In genomic region chr12:57224973-57225679, GRCh38 we compare ENCODE assay signal across 8 cellular contexts. TPM values are rescaled to one million over a fixed set of nuclear protein-coding genes. Genes with fewer than 3 reads are reported as not detected.
DNase-seq lines count a peak whose midpoint lies in the region; ATAC-seq and TF ChIP-seq lines count a peak whose summit lies in the region.

No MANE protein-coding gene starts in this region.

- peaks cover 41% of the 10 kb centered on the region for H3K4me1 Mint-ChIP-seq in glutamatergic neuron (ENCODE audit: low read depth, unreplicated experiment)

- H3K9me3 Mint-ChIP-seq in glutamatergic neuron (ENCODE audit: unreplicated experiment): peaks cover 16% of the 10 kb centered on the region

- peaks cover 38% of the 10 kb centered on the region for H3K27me3 Mint-ChIP-seq in glutamatergic neuron (ENCODE audit: unreplicated experiment)

- DNase-seq in DMS79 treated with DMSO at 0.1 percent for 48 hours (lab: John Stamatoyannopoulos, UW) (peak; percentile 18), NCI-H1105 (lab: John Stamatoyannopoulos, UW) (peak; percentile 33), activated T-cell treated with anti-CD3 and anti-CD28 coated beads for 4 hours (peak; percentile 43), glutamatergic neuron (peak; percentile 74)
- DNase-seq in stimulated activated CD4-positive, alpha-beta T cell treated with anti-CD3 and anti-CD28 coated beads, Interleukin-1b, Interleukin-23, amount 100 ng/mL, for 48 hours: peak; percentile 62

- peak; percentile 82 for TF ChIP-seq CTCF in glutamatergic neuron (IDR thresholded peaks at IDR 0.05; ENCODE audit: partially characterized antibody, unreplicated experiment)

- H3K36me3 Mint-ChIP-seq in glutamatergic neuron (ENCODE audit: unreplicated experiment): no peaks in the 10 kb centered on the region

- H3K27ac Mint-ChIP-seq in glutamatergic neuron (ENCODE audit: unreplicated experiment): no peak overlapping the region

- H3K4me3 Mint-ChIP-seq in glutamatergic neuron (ENCODE audit: unreplicated experiment): no peak overlapping the region

- ATAC-seq in GM21528 (IDR thresholded peaks at IDR 0.05; ENCODE audit: low FRiP score, unreplicated experiment) (no peak), HG02970 (IDR thresholded peaks at IDR 0.05; ENCODE audit: low FRiP score, unreplicated experiment) (no peak), GM19397 (IDR thresholded peaks at IDR 0.05; ENCODE audit: unreplicated experiment) (no peak)

RNA-seq across cellular contexts. Expression of gene SHMT2, which starts 4.4 kb away (rescaled TPM):
- total RNA-seq in glutamatergic neuron (ENCODE audit: unreplicated experiment): 165 TPM

RNA-seq across cellular contexts. Expression of gene NXPH4, which starts 8.5 kb away (rescaled TPM):
- total RNA-seq in glutamatergic neuron (ENCODE audit: unreplicated experiment): 10.5 TPM

RNA-seq across cellular contexts. Expression of gene STAC3, which starts 25.9 kb away (rescaled TPM):
- 12.1 TPM for total RNA-seq in glutamatergic neuron (ENCODE audit: unreplicated experiment)

Comparison
In these comparisons a context has a peak if more than half of its experiments do, and no peak if none do; other contexts are left out.
1. DNase-seq: peak in every context shown above with its lines; median percentile 74 in glutamatergic neuron; 62 in stimulated activated CD4-positive, alpha-beta T cell treated with anti-CD3 and anti-CD28 coated beads, Interleukin-1b, Interleukin-23, amount 100 ng/mL, for 48 hours; 43 in activated T-cell treated with anti-CD3 and anti-CD28 coated beads for 4 hours; 33 in NCI-H1105; 18 in DMS79 treated with DMSO at 0.1 percent for 48 hours.